Comparison of ENCODE assay signal across 7 cellular contexts in genomic region chr15:68700395-68701123, GRCh38.
DNase-seq lines count a peak whose midpoint lies in the region; ATAC-seq lines count a peak whose summit lies in the region.

No MANE protein-coding gene starts in this region.

- H3K4me1 Mint-ChIP-seq in stimulated activated naive CD8-positive, alpha-beta T cell treated with anti-CD3 and anti-CD28 coated beads, Interleukin-15, amount 100 ng/mL, for 72 hours: peaks cover 7% of the 10 kb centered on the region

- H3K27ac ChIP-seq in angular gyrus (ENCODE audit: low read depth, low read length): peak overlapping the region; percentile 99

- peaks cover 21% of the 10 kb centered on the region for H3K27me3 Mint-ChIP-seq in stimulated activated naive CD8-positive, alpha-beta T cell treated with anti-CD3 and anti-CD28 coated beads, Interleukin-15, amount 100 ng/mL, for 72 hours

- H3K9me3 Mint-ChIP-seq in stimulated activated naive CD8-positive, alpha-beta T cell treated with anti-CD3 and anti-CD28 coated beads, Interleukin-15, amount 100 ng/mL, for 72 hours: no peaks in the 10 kb centered on the region

- no peak overlapping the region for H3K27ac Mint-ChIP-seq in stimulated activated naive CD8-positive, alpha-beta T cell treated with anti-CD3 and anti-CD28 coated beads, Interleukin-15, amount 100 ng/mL, for 72 hours

- ATAC-seq in GM21515 (IDR thresholded peaks at IDR 0.05; ENCODE audit: unreplicated experiment) (no peak), GM18861 (IDR thresholded peaks at IDR 0.05; ENCODE audit: unreplicated experiment) (no peak)
- no peak for ATAC-seq in stimulated activated naive CD8-positive, alpha-beta T cell treated with anti-CD3 and anti-CD28 coated beads, Interleukin-15, amount 100 ng/mL, for 72 hours

- no peak overlapping the region for H3K4me3 Mint-ChIP-seq in stimulated activated naive CD8-positive, alpha-beta T cell treated with anti-CD3 and anti-CD28 coated beads, Interleukin-15, amount 100 ng/mL, for 72 hours

- DNase-seq in NCI-H1417 treated with DMSO at 0.1 percent for 48 hours (lab: John Stamatoyannopoulos, UW): peak; percentile 67
- DNase-seq in iris pigment epithelial cell (ENCODE audit: low read depth): peak; percentile 48
- DNase-seq in stromal cell of bone marrow (ENCODE audit: low read depth): peak; percentile 59
- DNase-seq in stimulated activated naive CD8-positive, alpha-beta T cell treated with anti-CD3 and anti-CD28 coated beads, Interleukin-15, amount 100 ng/mL, for 72 hours: no peak

Comparison
In these comparisons a context has a peak if more than half of its experiments do, and no peak if none do; other contexts are left out.
1. DNase-seq: peak in NCI-H1417 treated with DMSO at 0.1 percent for 48 hours (single experiment), iris pigment epithelial cell (single experiment) and stromal cell of bone marrow (single experiment); none in stimulated activated naive CD8-positive, alpha-beta T cell treated with anti-CD3 and anti-CD28 coated beads, Interleukin-15, amount 100 ng/mL, for 72 hours (0 of 2).